20 cellular contexts compared by ENCODE assay signal in genomic region chr1:206839857-206840256, GRCh38. TPM values are rescaled to one million over a fixed set of nuclear protein-coding genes. Genes with fewer than 3 reads are reported as not detected.
DNase-seq lines count a peak whose midpoint lies in the region; ATAC-seq and TF ChIP-seq lines count a peak whose summit lies in the region.
"Had no signal": no experiment of that assay in that cellular context is flagged by ENCODE, and none has a peak within 500 bp of the region (broad histone marks: within the 10 kb centered on the region; RNA-seq: fewer than 3 reads in every experiment).

No MANE protein-coding gene starts in this region.

- H3K9me3 ChIP-seq in mesenchymal stem cell (ENCODE audit: control insufficient read depth, low read length): no peaks in the 10 kb centered on the region
- H3K9me3 ChIP-seq in PC-9 (ENCODE audit: insufficient read depth, low read depth): no peaks in the 10 kb centered on the region
- no peaks in the 10 kb centered on the region for H3K9me3 ChIP-seq in gastrocnemius medialis
- H3K9me3 ChIP-seq: uterus had no signal

- H2BK15ac ChIP-seq in mesenchymal stem cell (ENCODE audit: low read depth, poor library complexity, severe bottlenecking): peak overlapping the region; percentile 30

- H3K14ac ChIP-seq in mesenchymal stem cell (ENCODE audit: low read length in 2 of 2): no peak overlapping the region

- H3K4me3 ChIP-seq in BJ (ENCODE audit: low read depth, low read length): no peak overlapping the region
- no peak overlapping the region for H3K4me3 ChIP-seq in cardiac fibroblast (replicated peaks in 1 of 2; ENCODE audit: low read depth in 2 of 2, low read length in 2 of 2)
- H3K4me3 ChIP-seq in mesenchymal stem cell (ENCODE audit: insufficient read depth in 1 of 2, low read depth in 1 of 2, low read length in 2 of 2): no peak overlapping the region
- H3K4me3 ChIP-seq in PC-9: no peak overlapping the region
- H3K4me3 ChIP-seq in gastrocnemius medialis: no peak overlapping the region
- H3K4me3 ChIP-seq: uterus had no signal

- H3K36me3 ChIP-seq in BJ (ENCODE audit: control insufficient read depth, insufficient read depth, low read length) (no peaks in the 10 kb centered on the region), mesenchymal stem cell (ENCODE audit: control insufficient read depth in 1 of 2, insufficient read depth in 2 of 2, low read depth in 1 of 2, low read length in 2 of 2) (no peaks in the 10 kb centered on the region), PC-9 (ENCODE audit: low read depth) (no peaks in the 10 kb centered on the region), gastrocnemius medialis (no peaks in the 10 kb centered on the region)
- H3K36me3 ChIP-seq: uterus had no signal

- H3K27me3 ChIP-seq in BJ (ENCODE audit: control insufficient read depth, insufficient read depth, low read length) (no peaks in the 10 kb centered on the region), mesenchymal stem cell (ENCODE audit: control insufficient read depth in 1 of 2, insufficient read depth in 1 of 2, low read length in 2 of 2) (peaks cover 4 to 20% of the 10 kb centered on the region in 2 experiments), PC-9 (ENCODE audit: insufficient read depth, low read depth) (peaks cover 29% of the 10 kb centered on the region; the same call in 1 of the 2 replicates), gastrocnemius medialis (peaks cover 0 to 2% (median 0%) of the 10 kb centered on the region in 3 donors)
- H3K27me3 ChIP-seq: uterus had no signal

- no peak overlapping the region for H3K4me2 ChIP-seq in mesenchymal stem cell (ENCODE audit: low read length, poor library complexity, severe bottlenecking)
- H3K4me2 ChIP-seq in PC-9: no peak overlapping the region

- TF ChIP-seq CTCF in BJ (IDR thresholded peaks at IDR 0.05; ENCODE audit: insufficient read depth, low read depth, low read length) (no peak; the same call in 1 of the 2 replicates), cardiac fibroblast (IDR thresholded peaks at IDR 0.05; ENCODE audit: low read depth, low read length) (no peak), PC-9 (conservative IDR thresholded peaks at IDR 0.05) (no peak), gastrocnemius medialis (IDR thresholded peaks at IDR 0.05 in 4 of 5, conservative IDR thresholded peaks at IDR 0.05 in 1 of 5) (no peak)

- no peaks in the 10 kb centered on the region for H3F3A ChIP-seq in PC-9 (ENCODE audit: insufficient read depth, low read depth)

- ATAC-seq in GM18873 (IDR thresholded peaks at IDR 0.05; ENCODE audit: low FRiP score, unreplicated experiment) (no peak), gastrocnemius medialis (no peak)
- ATAC-seq: left colon; natural killer cell; stimulated activated memory B cell treated with anti-CD40 and anti-IgM and Interleukin-4, amounts not matched to agents 10 μg/mL and 1 μg/mL and 100 μg/mL, for 72 hours had no signal

- peak overlapping the region in 1 of 2 experiments; percentile 36 for H3K4ac ChIP-seq in mesenchymal stem cell (ENCODE audit: low read depth in 1 of 2, low read length in 2 of 2)

- no peak overlapping the region for H2AK5ac ChIP-seq in mesenchymal stem cell (ENCODE audit: low read length, severe bottlenecking)

- no peaks in the 10 kb centered on the region for H3K79me2 ChIP-seq in PC-9 (ENCODE audit: low read depth)

- H3K79me1 ChIP-seq in mesenchymal stem cell (replicated peaks; ENCODE audit: low read length, poor library complexity, severe bottlenecking): no peaks in the 10 kb centered on the region

- H2BK5ac ChIP-seq in mesenchymal stem cell (ENCODE audit: low read depth, low read length, poor library complexity, severe bottlenecking): no peak overlapping the region

- no peak overlapping the region for H3K23ac ChIP-seq in mesenchymal stem cell (ENCODE audit: low read length in 2 of 2)

- peak overlapping the region; percentile 45 to 54 for H3K18ac ChIP-seq in mesenchymal stem cell (ENCODE audit: low read depth in 1 of 2, low read length in 2 of 2)

- CTCF ChIA-PET in BJ (lab: Yijun Ruan, JAX) (no interaction called here), PC-9 (lab: Charles Lee) (no interaction called here)

- in situ Hi-C loops in gastrocnemius medialis (cut with MboI; ENCODE audit: low sequenced_read_pairs in 4 of 4): no loop called here

- H2BK120ac ChIP-seq in mesenchymal stem cell (ENCODE audit: low read depth, low read length): peak overlapping the region; percentile 15

- H3K27ac ChIP-seq in mesenchymal stem cell (ENCODE audit: low read length, poor library complexity, severe bottlenecking) (no peak overlapping the region), PC-9 (no peak overlapping the region), gastrocnemius medialis (no peak overlapping the region)
- H3K27ac ChIP-seq: uterus had no signal

- H4K91ac ChIP-seq in mesenchymal stem cell (ENCODE audit: low read length): peak overlapping the region; percentile 75

- no TSS peak for BruUV-seq in PC-9 (replicated peaks; lab: Mats Ljungman, UMichigan)

- H2BK12ac ChIP-seq in mesenchymal stem cell (ENCODE audit: low read length in 2 of 2): peak overlapping the region; percentile 27 to 49

- H2AFZ ChIP-seq in mesenchymal stem cell (ENCODE audit: low read depth, low read length) (peak overlapping the region; percentile 54), PC-9 (no peak overlapping the region)

- H4K8ac ChIP-seq in mesenchymal stem cell (ENCODE audit: low read length): peak overlapping the region; percentile 69

- H3K4me1 ChIP-seq in mesenchymal stem cell (ENCODE audit: control insufficient read depth, insufficient read depth, low read depth, low read length) (peaks cover 5% of the 10 kb centered on the region), PC-9 (replicated peaks; ENCODE audit: insufficient read depth) (no peaks in the 10 kb centered on the region), gastrocnemius medialis (no peaks in the 10 kb centered on the region)
- H3K4me1 ChIP-seq: uterus had no signal

- intact Hi-C loops in PC-9 (cut with micrococcal nuclease; ENCODE audit: unreplicated experiment): no loop called here
- intact Hi-C loops in gastrocnemius medialis (cut with DNase I; ENCODE audit: low total_unique reads): no loop called here

- no peak for TF ChIP-seq POLR2A in gastrocnemius medialis (IDR thresholded peaks at IDR 0.05)

- no peak overlapping the region for H3K9ac ChIP-seq in mesenchymal stem cell (ENCODE audit: low read length)

- DNase-seq in BJ (ENCODE audit: low read depth) (peak; percentile 58), LHCN-M2 (ENCODE audit: low read depth) (peak; percentile 89), cardiac fibroblast (ENCODE audit: low read depth in 2 of 2) (peak; percentile 66 to 89), mesenchymal stem cell (peak; percentile 80), PC-9 (no peak), gastrocnemius medialis (no peak), RPMI8226 (no peak)
- DNase-seq: activated CD4-positive, alpha-beta T cell treated with anti-CD3 and anti-CD28 coated beads, Interleukin-2, amount 50 U/mL, for 4 hours; anterior cingulate cortex; CD4-positive, alpha-beta T cell; effector CD4-positive, alpha-beta T cell; glutamatergic neuron; left colon; natural killer cell; NCI-H1436; stimulated activated CD4-positive, alpha-beta T cell treated with anti-CD3 and anti-CD28 coated beads, Interleukin-4, amount 100 ng/mL, for 1 hour; T1000; uterus had no signal

- 36% methylated on average over 7 of the region's 7 CpGs for WGBS in mesenchymal stem cell

- no peaks in the 10 kb centered on the region for H4K20me1 ChIP-seq in PC-9 (ENCODE audit: insufficient read depth)

- POLR2A ChIA-PET in BJ (lab: Charles Lee) (no interaction called here), PC-9 (lab: Charles Lee; ENCODE audit: unreplicated experiment) (no interaction called here)

- H3K9me2 ChIP-seq in PC-9 (ENCODE audit: insufficient read depth): no peaks in the 10 kb centered on the region

RNA-seq across cellular contexts. Expression of gene IL20, which starts 25.6 kb away (rescaled TPM):
- not detected in 2 replicates for polyA plus RNA-seq in BJ (2011; rRNA removed)
- not detected in 2 replicates for polyA minus RNA-seq in BJ (2011; rRNA and poly(A)+ RNA removed)
- total RNA-seq in LHCN-M2 (2014; rRNA removed) (not detected in 2 replicates), PC-9 (2021) (not detected in 2 replicates), gastrocnemius medialis (not detected)
- not detected for polyA plus RNA-seq in LHCN-M2 (2012)
- not detected for polyA plus RNA-seq in mesenchymal stem cell (2013, experiment 1 of 2)
- not detected for polyA plus RNA-seq in mesenchymal stem cell (2013, experiment 2 of 2)
- total RNA-seq: CD4-positive, alpha-beta T cell; left colon; natural killer cell had no signal

RNA-seq across cellular contexts. Expression of gene IL24, which starts 57.4 kb away (rescaled TPM):
- 0.10 and 0.25 TPM in 2 replicates for polyA plus RNA-seq in BJ (2011; rRNA removed)
- 0.14 TPM in 1 of 2 replicates, not detected in the other for polyA minus RNA-seq in BJ (2011; rRNA and poly(A)+ RNA removed)
- total RNA-seq in LHCN-M2 (2014; rRNA removed) (0.17 TPM in 1 of 2 replicates, not detected in the other), PC-9 (2021) (not detected in 2 replicates), gastrocnemius medialis (not detected)
- 0.04 TPM for polyA plus RNA-seq in LHCN-M2 (2012)
- 1.2 TPM for polyA plus RNA-seq in mesenchymal stem cell (2013, experiment 1 of 2)
- polyA plus RNA-seq in mesenchymal stem cell (2013, experiment 2 of 2): 1.5 TPM
- total RNA-seq: CD4-positive, alpha-beta T cell; left colon; natural killer cell; uterus had no signal

Comparison
In these comparisons a context has a peak if more than half of its experiments do, and no peak if none do; other contexts are left out.
1. DNase-seq: peak in BJ (single experiment), LHCN-M2 (single experiment), cardiac fibroblast (2 of 2) and mesenchymal stem cell (single experiment); none in PC-9 (0 of 2), gastrocnemius medialis (0 of 2) and RPMI8226 (single experiment).